In genomic region chr14:23559921-23560520, GRCh38 we compare ENCODE assay signal across 2 cellular contexts.
TF ChIP-seq lines count a peak whose summit lies in the region.

No MANE protein-coding gene starts in this region.

TF ChIP-seq in WTC11, 78 proteins besides CTCF, POLR2A, EP300 and RAD21:
- TF ChIP-seq GABPB1 (CRISPR knock-in tag; IDR thresholded peaks at IDR 0.05) (0 out of 2 replicates have a peak, but pooled peaks have one; percentile 5), MXD4 (CRISPR knock-in tag; IDR thresholded peaks at IDR 0.05; ENCODE audit: borderline replicate concordance) (no peak)

TF ChIP-seq in H1, 55 proteins besides CTCF, POLR2A, EP300 and RAD21:
- TF ChIP-seq NANOG (IDR thresholded peaks at IDR 0.05; ENCODE audit: insufficient read depth, low read depth, low read length, poor library complexity, severe bottlenecking) (no peak), USF2 (IDR thresholded peaks at IDR 0.05; ENCODE audit: low read length) (no peak), TAF1 (IDR thresholded peaks at IDR 0.05; ENCODE audit: low read depth, low read length) (no peak)
